In genomic region chr4:337143-337931, GRCh38 we compare ENCODE assay signal across 8 cellular contexts. TPM values are rescaled to one million over a fixed set of nuclear protein-coding genes. Genes with fewer than 3 reads are reported as not detected.
DNase-seq lines count a peak whose midpoint lies in the region; ATAC-seq, FAIRE-seq and TF ChIP-seq lines count a peak whose summit lies in the region.

Gene ZNF141, plus strand, starts transcription at chr4:337814. Its CDS starts 170 bp downstream, at chr4:337984.

- intact Hi-C loops in right cardiac atrium (cut with DNase I), result no loop called here
- intact Hi-C loops in uterus (cut with DNase I; ENCODE audit: low total_unique reads), result no loop called here

- CTCF ChIA-PET in GM10248 (lab: Yijun Ruan, JAX), result interaction anchor here (0.6 to 1.3 kb wide), 3 partner anchors 7 to 136 kb away, joined by 3 to 4 read pairs (median 3); no protein-coding TSS in a partner anchor

- FAIRE-seq in astrocyte (lab: Jason Lieb, UNC), result peak; percentile 58

- peaks cover 46% of the 10 kb centered on the region for H3K9me3 Mint-ChIP-seq in T-helper 2 cell treated with Interferon-gamma antibody and Interleukin-4, amounts not matched to agents 5 μg/mL and 100 μg/mL, for 36 hours
- H3K9me3 Mint-ChIP-seq in astrocyte (ENCODE audit: unreplicated experiment), result peaks cover 21% of the 10 kb centered on the region

- peak within 1 kb of the TSS; percentile 99 for H3K27ac Mint-ChIP-seq in T-helper 2 cell treated with Interferon-gamma antibody and Interleukin-4, amounts not matched to agents 5 μg/mL and 100 μg/mL, for 36 hours
- H3K27ac Mint-ChIP-seq in astrocyte (ENCODE audit: unreplicated experiment), result peak within 1 kb of the TSS; percentile 97

- peak within 1 kb of the TSS; percentile 99 for H3K4me3 Mint-ChIP-seq in T-helper 2 cell treated with Interferon-gamma antibody and Interleukin-4, amounts not matched to agents 5 μg/mL and 100 μg/mL, for 36 hours
- peak within 1 kb of the TSS; percentile 97 for H3K4me3 Mint-ChIP-seq in astrocyte (ENCODE audit: unreplicated experiment)

- H3K9me3 ChIP-seq in astrocyte (ENCODE audit: insufficient read depth, low read depth, low read length) (no peaks in the 10 kb centered on the region), right cardiac atrium (ENCODE audit: control insufficient read depth, low read length) (peaks cover 2% of the 10 kb centered on the region), uterus (no peaks in the 10 kb centered on the region)

- peaks cover 4% of the 10 kb centered on the region for H3K27me3 Mint-ChIP-seq in T-helper 2 cell treated with Interferon-gamma antibody and Interleukin-4, amounts not matched to agents 5 μg/mL and 100 μg/mL, for 36 hours (ENCODE audit: low read depth)
- peaks cover 3% of the 10 kb centered on the region for H3K27me3 Mint-ChIP-seq in astrocyte (ENCODE audit: low read depth, unreplicated experiment)

- peak within 1 kb of the TSS; percentile 100 for H2AFZ ChIP-seq in astrocyte (ENCODE audit: low read depth, low read length)

- H3K4me1 ChIP-seq in astrocyte (ENCODE audit: insufficient read depth, low read length), result peaks cover 7% of the 10 kb centered on the region
- H3K4me1 ChIP-seq in right cardiac atrium (ENCODE audit: control insufficient read depth, insufficient read depth, low read length), result peaks cover 7% of the 10 kb centered on the region
- peaks cover 0 to 5% of the 10 kb centered on the region in 2 donors for H3K4me1 ChIP-seq in uterus

- POLR2A ChIA-PET in GM10248 (lab: Yijun Ruan, JAX), result interaction anchor here (1.3 kb wide), 1 partner anchor 15 kb away, joined by 3 read pairs; no protein-coding TSS in a partner anchor

- TF ChIP-seq POLR2A in uterus (IDR thresholded peaks at IDR 0.05), result peak; percentile 50 to 62

- peak within 1 kb of the TSS; percentile 100 for H3K4me2 ChIP-seq in astrocyte (ENCODE audit: low read length)

- peaks cover 44% of the 10 kb centered on the region for H3K79me2 ChIP-seq in astrocyte (ENCODE audit: insufficient read depth, low read length)

- TF ChIP-seq CTCF in GM10248 (IDR thresholded peaks at IDR 0.05; ENCODE audit: control extremely low read depth, extremely low read depth, low read depth, missing control alignments), result no peak
- TF ChIP-seq CTCF in astrocyte (IDR thresholded peaks at IDR 0.05; ENCODE audit: insufficient read depth, low read depth, low read length), result no peak
- peak in 1 of 4 experiments; percentile 6 for TF ChIP-seq CTCF in uterus (IDR thresholded peaks at IDR 0.05)

- H3K4me3 ChIP-seq in astrocyte (ENCODE audit: insufficient read depth, low read depth, low read length) (peak within 1 kb of the TSS; percentile 80), right cardiac atrium (ENCODE audit: low read length) (peak within 1 kb of the TSS; percentile 55), uterus (peak within 1 kb of the TSS; percentile 60 to 90)

- peaks cover 10% of the 10 kb centered on the region for H3K4me1 Mint-ChIP-seq in T-helper 2 cell treated with Interferon-gamma antibody and Interleukin-4, amounts not matched to agents 5 μg/mL and 100 μg/mL, for 36 hours (ENCODE audit: low read depth)
- peaks cover 9% of the 10 kb centered on the region for H3K4me1 Mint-ChIP-seq in astrocyte (ENCODE audit: low read depth, unreplicated experiment)

- H3K27me3 ChIP-seq in astrocyte (ENCODE audit: insufficient read depth, low read length) (no peaks in the 10 kb centered on the region), right cardiac atrium (ENCODE audit: control insufficient read depth, insufficient read depth) (no peaks in the 10 kb centered on the region), uterus (no peaks in the 10 kb centered on the region)

- peak within 1 kb of the TSS; percentile 69 for H3K27ac ChIP-seq in astrocyte (ENCODE audit: low read depth, low read length)
- H3K27ac ChIP-seq in right cardiac atrium (ENCODE audit: low read length), result peak within 1 kb of the TSS; percentile 91
- peak within 1 kb of the TSS; percentile 90 to 94 for H3K27ac ChIP-seq in uterus

- no peaks in the 10 kb centered on the region for H3K36me3 ChIP-seq in astrocyte (ENCODE audit: insufficient read depth, low read length)
- no peaks in the 10 kb centered on the region for H3K36me3 ChIP-seq in uterus

- under 1% methylated on average over 59 of the region's 59 CpGs for WGBS in right cardiac atrium

- H3K36me3 Mint-ChIP-seq in T-helper 2 cell treated with Interferon-gamma antibody and Interleukin-4, amounts not matched to agents 5 μg/mL and 100 μg/mL, for 36 hours (ENCODE audit: low read depth), result peaks cover 54% of the 10 kb centered on the region
- H3K36me3 Mint-ChIP-seq in astrocyte (ENCODE audit: low read depth, unreplicated experiment), result peaks cover 24% of the 10 kb centered on the region

- DNase-seq in GM10248 (ENCODE audit: extremely low spot score) (peak; percentile 99), NCI-H1436 treated with DMSO at 0.1 percent for 48 hours (lab: John Stamatoyannopoulos, UW) (peak; percentile 96), astrocyte (ENCODE audit: low read depth) (peak; percentile 96), right cardiac atrium (peak; percentile 96 to 97 (median 97)), putamen (ENCODE audit: low spot score) (peak; percentile 98), uterus (peak; percentile 95 to 98)
- DNase-seq in T-helper 2 cell treated with Interferon-gamma antibody and Interleukin-4, amounts not matched to agents 5 μg/mL and 100 μg/mL, for 36 hours (ENCODE audit: low spot score), result peak; percentile 92

- H4K20me1 ChIP-seq in astrocyte (ENCODE audit: insufficient read depth, low read length), result peaks cover 9% of the 10 kb centered on the region

- ATAC-seq in HG02623 (IDR thresholded peaks at IDR 0.05; ENCODE audit: unreplicated experiment) (peak; percentile 94), right cardiac atrium (peak; percentile 98 to 99)

- peak within 1 kb of the TSS; percentile 82 for H3K9ac ChIP-seq in astrocyte (ENCODE audit: low read length)

RNA-seq across cellular contexts. Expression of gene ZNF141, which starts in this region (rescaled TPM):
- total RNA-seq in astrocyte, result 8.4 and 10.3 TPM in 2 replicates
- total RNA-seq in right cardiac atrium, result 10 to 100 TPM; 10.1 to 11.5 (median 11.3) TPM
- polyA plus RNA-seq in right cardiac atrium, result 3.1 TPM
- total RNA-seq in uterus, result 10 to 100 TPM; 12.9 to 70.9 (median 32.2) TPM

Comparison
In these comparisons a context has a peak if more than half of its experiments do, and no peak if none do; other contexts are left out.
1. Peak in every context shown above with its lines: DNase-seq, ATAC-seq, H3K4me3 ChIP-seq and H3K27ac ChIP-seq.